Comparison of ENCODE assay signal across 26 cellular contexts in the genomic region with DNA sequence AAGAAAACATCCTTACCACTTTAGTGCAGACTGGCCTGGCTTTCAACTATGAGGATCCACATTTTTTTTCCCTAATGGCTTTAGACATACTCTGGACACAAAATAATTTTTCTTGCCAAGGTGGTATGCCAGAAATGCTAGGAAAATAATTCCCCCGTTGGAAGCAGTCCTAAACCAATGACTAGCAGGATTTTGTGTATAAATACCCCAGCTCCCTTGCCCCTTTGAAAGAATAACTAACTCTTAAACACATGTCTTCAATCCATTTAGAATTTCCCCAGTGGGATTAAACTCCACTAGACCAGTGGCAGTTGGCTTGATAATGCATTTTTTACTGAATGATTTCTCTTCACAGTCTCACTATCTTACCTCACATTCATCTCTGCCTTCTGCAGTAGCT.
A peak's percentile ranks its signal among the peaks of the same experiment; 100 is the strongest.
DNase-seq lines count a peak whose midpoint lies in the region; ATAC-seq, FAIRE-seq and TF ChIP-seq lines count a peak whose summit lies in the region.
"Had no signal": no experiment of that assay in that cellular context is flagged by ENCODE, and none has a peak within 500 bp of the region (broad histone marks: within the 10 kb centered on the region; RNA-seq: fewer than 3 reads in every experiment).

No MANE protein-coding gene starts in this region.

- H3K27me3 Mint-ChIP-seq in astrocyte (ENCODE audit: low read depth, unreplicated experiment), result no peaks in the 10 kb centered on the region
- H3K27me3 Mint-ChIP-seq: CD4-positive, alpha-beta T cell had no signal

- H3K27ac Mint-ChIP-seq in astrocyte (ENCODE audit: unreplicated experiment), result no peak overlapping the region
- H3K27ac Mint-ChIP-seq: CD4-positive, alpha-beta T cell had no signal

- no peak overlapping the region for H3K27ac ChIP-seq in astrocyte (ENCODE audit: low read depth, low read length)
- H3K27ac ChIP-seq: BLaER1 treated with 17β-estradiol and CSF1 and Interleukin-3, amounts not matched to agents 10 nM and 100 nM; KMS-11; RWPE1 had no signal

- no peaks in the 10 kb centered on the region for H3K4me1 Mint-ChIP-seq in astrocyte (ENCODE audit: low read depth, unreplicated experiment)

- H3K4me1 ChIP-seq in astrocyte (ENCODE audit: insufficient read depth, low read length), result no peaks in the 10 kb centered on the region
- H3K4me1 ChIP-seq: BLaER1 treated with 17β-estradiol and CSF1 and Interleukin-3, amounts not matched to agents 10 nM and 100 nM; HAP-1 had no signal

- no peaks in the 10 kb centered on the region for H4K20me1 ChIP-seq in astrocyte (ENCODE audit: insufficient read depth, low read length)
- H4K20me1 ChIP-seq: BLaER1 treated with 17β-estradiol and CSF1 and Interleukin-3, amounts not matched to agents 10 nM and 100 nM had no signal

- H3K9me3 ChIP-seq in MG63, result no peaks in the 10 kb centered on the region
- H3K9me3 ChIP-seq in astrocyte (ENCODE audit: insufficient read depth, low read depth, low read length), result no peaks in the 10 kb centered on the region
- H3K9me3 ChIP-seq: BLaER1 treated with 17β-estradiol and CSF1 and Interleukin-3, amounts not matched to agents 10 nM and 100 nM; HAP-1 had no signal

- H3K4me3 ChIP-seq in AG10803 (ENCODE audit: low read length) (no peak overlapping the region), MG63 (no peak overlapping the region), astrocyte (ENCODE audit: insufficient read depth, low read depth, low read length) (no peak overlapping the region)
- H3K4me3 ChIP-seq: BLaER1 treated with 17β-estradiol and CSF1 and Interleukin-3, amounts not matched to agents 10 nM and 100 nM; GM12878; HAP-1 had no signal

- peak; percentile 55 for FAIRE-seq in astrocyte (lab: Jason Lieb, UNC)
- FAIRE-seq: GM12878 had no signal

- H3K27me3 ChIP-seq in MG63, result no peaks in the 10 kb centered on the region
- H3K27me3 ChIP-seq in astrocyte (ENCODE audit: insufficient read depth, low read length), result no peaks in the 10 kb centered on the region

- H3K4me3 Mint-ChIP-seq in astrocyte (ENCODE audit: unreplicated experiment), result no peak overlapping the region
- H3K4me3 Mint-ChIP-seq: CD4-positive, alpha-beta T cell had no signal

- DNase-seq in AG10803 (ENCODE audit: low read depth) (peak; percentile 52), MG63 (peak; percentile 0), astrocyte (ENCODE audit: low read depth) (peak; percentile 43), myocyte (ENCODE audit: low read depth) (peak; percentile 14), NCI-H146 (lab: John Stamatoyannopoulos, UW) (no peak)
- no peak for DNase-seq in stimulated activated naive CD4-positive, alpha-beta T cell (lab: John Stamatoyannopoulos, UW)
- DNase-seq: AML-193; CD4-positive, alpha-beta T cell; DMS53; GOT3; NCI-H1048; NCI-H1417; NCI-H1694 treated with DMSO at 0.1 percent for 48 hours; NCI-H2081 treated with DMSO at 0.1 percent for 48 hours; NCI-H2171 treated with DMSO at 0.1 percent for 48 hours; NCI-H345; NCI-H510A treated with DMSO at 0.1 percent for 48 hours; NCI-H748 treated with DMSO at 0.1 percent for 48 hours; SHP77; SW 1271 had no signal

- no peaks in the 10 kb centered on the region for H3K79me2 ChIP-seq in astrocyte (ENCODE audit: insufficient read depth, low read length)

- H3K4me2 ChIP-seq in astrocyte (ENCODE audit: low read length), result no peak overlapping the region
- H3K4me2 ChIP-seq: BLaER1 treated with 17β-estradiol and CSF1 and Interleukin-3, amounts not matched to agents 10 nM and 100 nM; KMS-11 had no signal

- no peak overlapping the region for H3K9ac ChIP-seq in astrocyte (ENCODE audit: low read length)
- H3K9ac ChIP-seq: BLaER1 treated with 17β-estradiol and CSF1 and Interleukin-3, amounts not matched to agents 10 nM and 100 nM; KMS-11 had no signal

- H3K9me3 Mint-ChIP-seq in astrocyte (ENCODE audit: unreplicated experiment), result no peaks in the 10 kb centered on the region
- H3K9me3 Mint-ChIP-seq: CD4-positive, alpha-beta T cell had no signal

- H3K36me3 ChIP-seq in MG63 (no peaks in the 10 kb centered on the region), astrocyte (ENCODE audit: insufficient read depth, low read length) (no peaks in the 10 kb centered on the region)
- H3K36me3 ChIP-seq: BLaER1 treated with 17β-estradiol and CSF1 and Interleukin-3, amounts not matched to agents 10 nM and 100 nM; HAP-1 had no signal

- no peaks in the 10 kb centered on the region for H3K36me3 Mint-ChIP-seq in astrocyte (ENCODE audit: low read depth, unreplicated experiment)

- ATAC-seq in GM21390 (IDR thresholded peaks at IDR 0.05; ENCODE audit: unreplicated experiment), result no peak
- ATAC-seq: GM12878 had no signal

- no peak overlapping the region for H2AFZ ChIP-seq in astrocyte (ENCODE audit: low read depth, low read length)

- no peak for TF ChIP-seq CTCF in AG10803 (conservative IDR thresholded peaks at IDR 0.05; ENCODE audit: low read length)
- TF ChIP-seq CTCF in astrocyte (IDR thresholded peaks at IDR 0.05; ENCODE audit: insufficient read depth, low read depth, low read length), result no peak

Comparison
In these comparisons a context has a peak if more than half of its experiments do, and no peak if none do; other contexts are left out.
1. DNase-seq: peak in AG10803 (single experiment), MG63 (single experiment), astrocyte (single experiment) and myocyte (single experiment); none in NCI-H146 (single experiment) and stimulated activated naive CD4-positive, alpha-beta T cell (0 of 6).